In genomic region chr14:75448209-75448608, GRCh38 we compare ENCODE assay signal across 20 cellular contexts. TPM values are rescaled to one million over a fixed set of nuclear protein-coding genes. Genes with fewer than 3 reads are reported as not detected.
A peak's percentile ranks its signal among the peaks of the same experiment; 100 is the strongest.
DNase-seq lines count a peak whose midpoint lies in the region; TF ChIP-seq lines count a peak whose summit lies in the region.
"Had no signal": no experiment of that assay in that cellular context is flagged by ENCODE, and none has a peak within 500 bp of the region (broad histone marks: within the 10 kb centered on the region; RNA-seq: fewer than 3 reads in every experiment).

No MANE protein-coding gene starts in this region.

- no peaks in the 10 kb centered on the region for H3K9me3 ChIP-seq in adipocyte (ENCODE audit: control insufficient read depth, low read length)
- no peaks in the 10 kb centered on the region for H3K9me3 ChIP-seq in sigmoid colon
- no peaks in the 10 kb centered on the region for H3K9me3 ChIP-seq in smooth muscle cell (replicated peaks; ENCODE audit: low read depth)
- H3K9me3 ChIP-seq: BE2C had no signal

- TF ChIP-seq CTCF in AG10803 (conservative IDR thresholded peaks at IDR 0.05; ENCODE audit: low read length) (no peak), fibroblast of the aortic adventitia (IDR thresholded peaks at IDR 0.05; ENCODE audit: insufficient read depth, low read length) (no peak), sigmoid colon (IDR thresholded peaks at IDR 0.05) (no peak), smooth muscle cell (IDR thresholded peaks at IDR 0.05; ENCODE audit: borderline replicate concordance, insufficient read depth, poor library complexity, severe bottlenecking) (no peak)

- H3K36me3 ChIP-seq in adipocyte (ENCODE audit: control insufficient read depth, insufficient read depth, low read length, severe bottlenecking) (peaks cover 26% of the 10 kb centered on the region), sigmoid colon (peaks cover 0 to 20% (median 7%) of the 10 kb centered on the region in 4 donors), smooth muscle cell (ENCODE audit: low read depth) (no peaks in the 10 kb centered on the region)
- H3K36me3 ChIP-seq: BE2C had no signal

- H3K4me3 ChIP-seq in AG10803 (ENCODE audit: low read length) (no peak overlapping the region), adipocyte (ENCODE audit: low read length) (no peak overlapping the region), fibroblast of the aortic adventitia (ENCODE audit: low read depth, low read length) (no peak overlapping the region), sigmoid colon (no peak overlapping the region), smooth muscle cell (no peak overlapping the region)

- H3K27me3 ChIP-seq in adipocyte (replicated peaks; ENCODE audit: control insufficient read depth, insufficient read depth, low read length) = no peaks in the 10 kb centered on the region
- no peaks in the 10 kb centered on the region for H3K27me3 ChIP-seq in sigmoid colon
- H3K27me3 ChIP-seq in smooth muscle cell (ENCODE audit: low read depth) = no peaks in the 10 kb centered on the region
- H3K27me3 ChIP-seq: BE2C had no signal

- H3K4me1 ChIP-seq in adipocyte (ENCODE audit: control insufficient read depth, insufficient read depth, low read length) (peaks cover 67% of the 10 kb centered on the region), sigmoid colon (peaks cover 0 to 59% (median 49%) of the 10 kb centered on the region in 4 donors), smooth muscle cell (ENCODE audit: low read depth) (peaks cover 27% of the 10 kb centered on the region)
- H3K4me1 ChIP-seq: BE2C had no signal

- no peak for TF ChIP-seq POLR2A in sigmoid colon (IDR thresholded peaks at IDR 0.05)

- H3K4me2 ChIP-seq in smooth muscle cell = no peak overlapping the region

- DNase-seq in AG10803 (ENCODE audit: low read depth) (peak; percentile 36), adipocyte (ENCODE audit: low read depth) (peak; percentile 30), fibroblast of the aortic adventitia (ENCODE audit: low read depth) (peak; percentile 36), sigmoid colon (peak; percentile 61), GM03348 (ENCODE audit: low spot score) (no peak), SW480 (ENCODE audit: low spot score) (no peak), posterior cingulate gyrus (no peak), smooth muscle cell (lab: John Stamatoyannopoulos, UW; ENCODE audit: unreplicated experiment) (no peak)
- DNase-seq: 8988T; BE2C; CD4-positive, alpha-beta T cell; DMS53; EL; GOT3; NCI-H1105; NCI-H2081; NCI-H510A; NCI-H748 treated with DMSO at 0.1 percent for 48 hours; NK-92 treated with Interleukin-12 subunit alpha and Interleukin-12 subunit beta, amount 100 ng/mL, for 24 hours; Right ventricle myocardium superior had no signal

- WGBS in sigmoid colon, 2 donors = 82 to 96% methylated on average over 1 of the region's 1 CpG
- WGBS in smooth muscle cell (ENCODE audit: low lambda C conversion rate) = 82% methylated on average over 1 of the region's 1 CpG

- H3K9ac ChIP-seq in adipocyte (ENCODE audit: low read length) (no peak overlapping the region), smooth muscle cell (ENCODE audit: low read depth) (no peak overlapping the region)

- no peak overlapping the region for H2AFZ ChIP-seq in smooth muscle cell (ENCODE audit: low read depth)

- intact Hi-C loops in sigmoid colon (cut with DNase I) (no loop called here), posterior cingulate gyrus (cut with DNase I) (no loop called here)

- peaks cover 80% of the 10 kb centered on the region for H3K79me2 ChIP-seq in smooth muscle cell (ENCODE audit: low read depth)

- H3K27ac ChIP-seq in sigmoid colon (peak overlapping the region in 1 of 4 donors; percentile 72), smooth muscle cell (ENCODE audit: low read depth) (no peak overlapping the region)

- no peak for TF ChIP-seq EP300 in sigmoid colon (IDR thresholded peaks at IDR 0.05)

- H3F3A ChIP-seq in smooth muscle cell (ENCODE audit: low read depth) = no peaks in the 10 kb centered on the region

- peaks cover 94% of the 10 kb centered on the region for H4K20me1 ChIP-seq in smooth muscle cell (ENCODE audit: low read depth)

RNA-seq across cellular contexts. Expression of gene JDP2, which starts 20.4 kb away (rescaled TPM):
- total RNA-seq in fibroblast of the aortic adventitia (ENCODE audit: low replicate concordance) (67.9 and 80.1 TPM in 2 replicates), sigmoid colon (10 to 100 TPM; 54.9 to 90.0 (median 58.0) TPM), smooth muscle cell (70.3 and 71.2 TPM in 2 replicates)
- polyA plus RNA-seq in sigmoid colon (10 to 100 TPM; 24.5 to 46.8 (median 32.8) TPM), smooth muscle cell (98.9 and 126 TPM in 2 replicates)

Comparison
In these comparisons a context has a peak if more than half of its experiments do, and no peak if none do; other contexts are left out.
1. DNase-seq: peak in AG10803 (single experiment), adipocyte (single experiment), fibroblast of the aortic adventitia (single experiment) and sigmoid colon (single experiment); none in GM03348 (single experiment), SW480 (single experiment), posterior cingulate gyrus (0 of 10) and smooth muscle cell (single experiment).